ENCODE assay signal across 1 cellular context in genomic region chr14:105487986-105488777, GRCh38.
TF ChIP-seq lines count a peak whose summit lies in the region.

No MANE protein-coding gene starts in this region.

TF ChIP-seq in SK-N-SH, 30 proteins besides CTCF, POLR2A, EP300 and RAD21:
- TF ChIP-seq TAF1 (IDR thresholded peaks at IDR 0.05; ENCODE audit: borderline replicate concordance, low read depth, low read length), result no peak
- no peak for TF ChIP-seq RCOR1 (IDR thresholded peaks at IDR 0.05; ENCODE audit: low read length)
- no peak for TF ChIP-seq FOXJ3 (CRISPR knock-in tag; IDR thresholded peaks at IDR 0.05)
- no peak for TF ChIP-seq IRF3 (IDR thresholded peaks at IDR 0.05; ENCODE audit: low read depth, low read length)
- no peak for TF ChIP-seq FOSL2 (IDR thresholded peaks at IDR 0.05; ENCODE audit: borderline replicate concordance, low read depth)
- TF ChIP-seq CHD2 (IDR thresholded peaks at IDR 0.05; ENCODE audit: low read length, partially characterized antibody), result no peak
- no peak for TF ChIP-seq ZBTB33 (IDR thresholded peaks at IDR 0.05; ENCODE audit: borderline replicate concordance, low read depth)
- TF ChIP-seq EZH2phosphoT487 (IDR thresholded peaks at IDR 0.05; ENCODE audit: borderline replicate concordance, low read depth), result no peak
- no peak for TF ChIP-seq TCF12 (IDR thresholded peaks at IDR 0.05)
- TF ChIP-seq GABPA (IDR thresholded peaks at IDR 0.05; ENCODE audit: low read depth), result no peak
- TF ChIP-seq USF2 (IDR thresholded peaks at IDR 0.05; ENCODE audit: borderline replicate concordance, low read depth, low read length), result no peak
